ENCODE assay signal across 8 cellular contexts in the genomic region with DNA sequence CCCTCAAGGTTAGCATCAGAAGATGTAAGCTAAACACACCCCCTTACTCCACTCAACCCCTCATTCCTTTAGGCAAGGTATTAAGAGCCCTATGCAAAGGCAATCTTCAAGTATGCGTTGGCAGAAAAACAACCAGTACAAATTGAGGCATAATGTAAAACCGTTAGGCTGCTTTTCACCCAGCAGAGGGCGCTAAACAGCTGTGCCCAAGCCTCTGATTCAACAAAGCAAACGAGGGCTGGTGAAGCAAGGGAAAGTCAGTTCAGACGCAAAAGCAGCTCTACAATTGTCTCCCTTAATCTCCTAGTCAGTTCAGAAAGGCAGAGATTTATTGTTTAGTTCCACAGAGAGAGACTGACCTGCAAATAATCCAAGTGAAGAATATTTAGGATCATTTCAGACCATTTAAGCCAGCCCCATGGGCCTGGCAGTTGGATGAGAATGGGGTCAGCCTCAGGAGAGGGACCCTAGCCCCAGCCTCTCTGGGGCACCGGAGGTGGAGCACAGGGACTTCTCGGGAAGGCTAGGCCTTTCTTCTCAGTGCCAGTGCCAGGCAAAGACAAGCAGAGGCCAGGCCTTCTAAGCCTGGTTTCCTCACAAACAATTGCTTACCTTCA. TPM values are rescaled to one million over a fixed set of nuclear protein-coding genes. Genes with fewer than 3 reads are reported as not detected.
A peak's percentile ranks its signal among the peaks of the same experiment; 100 is the strongest.
DNase-seq lines count a peak whose midpoint lies in the region; ATAC-seq and TF ChIP-seq lines count a peak whose summit lies in the region.

No MANE protein-coding gene starts in this region.

- no peaks in the 10 kb centered on the region for H3K9me2 ChIP-seq in Karpas-422 (replicated peaks; ENCODE audit: insufficient read depth, low read length)
- no peaks in the 10 kb centered on the region for H3K9me2 ChIP-seq in PC-9 (ENCODE audit: insufficient read depth)

- peak overlapping the region; percentile 53 for H3K9ac ChIP-seq in Karpas-422 (ENCODE audit: low read length)

- H3K9me3 ChIP-seq in Karpas-422 (ENCODE audit: low read length): no peaks in the 10 kb centered on the region
- no peaks in the 10 kb centered on the region for H3K9me3 ChIP-seq in PC-9 (ENCODE audit: insufficient read depth, low read depth)
- H3K9me3 ChIP-seq in esophagus squamous epithelium: no peaks in the 10 kb centered on the region

- H3K27me3 Mint-ChIP-seq in activated T-cell treated with anti-CD3 and anti-CD28 coated beads, Interleukin-2, amount 50 U/mL, for 24 hours: no peaks in the 10 kb centered on the region
- H3K27me3 Mint-ChIP-seq in natural killer cell (ENCODE audit: low read depth in 2 of 2): no peaks in the 10 kb centered on the region
- H3K27me3 Mint-ChIP-seq in stimulated activated naive CD8-positive, alpha-beta T cell treated with anti-CD3 and anti-CD28 coated beads, Interleukin-15, amount 100 ng/mL, for 72 hours: no peaks in the 10 kb centered on the region

- BruUV-seq in PC-9 (replicated peaks; lab: Mats Ljungman, UMichigan): no TSS peak

- CTCF ChIA-PET in PC-9 (lab: Charles Lee): interaction anchor here (0.6 to 1.5 kb wide), 7 partner anchors 20 to 1285 kb away, joined by 3 to 21 read pairs (median 7); no protein-coding TSS in a partner anchor

- intact Hi-C loops in PC-9 (cut with micrococcal nuclease; ENCODE audit: unreplicated experiment) (loop anchor here (1.0 to 2.0 kb wide), 3 partner anchors 113 to 445 kb away; a partner anchor contains a TSS), esophagus squamous epithelium (cut with DNase I) (no loop called here), natural killer cell (cut with micrococcal nuclease) (loop anchor here (1.0 kb wide), 3 partner anchors 62 to 331 kb away; a partner anchor contains a TSS)

- 0 to 7% methylated on average over 5 to 6 of the region's 7 CpGs for WGBS in esophagus squamous epithelium, 2 donors

- H4K20me1 ChIP-seq in Karpas-422 (ENCODE audit: insufficient read depth, low read depth, low read length) (no peaks in the 10 kb centered on the region), PC-9 (ENCODE audit: insufficient read depth) (peaks cover 16% of the 10 kb centered on the region; the same call in 1 of the 2 replicates)

- H3K4me2 ChIP-seq in Karpas-422 (ENCODE audit: low read depth, low read length, poor library complexity, severe bottlenecking) (peak overlapping the region; percentile 45), PC-9 (peak overlapping the region; percentile 27)

- no peaks in the 10 kb centered on the region for H3K9me3 Mint-ChIP-seq in activated T-cell treated with anti-CD3 and anti-CD28 coated beads, Interleukin-2, amount 50 U/mL, for 24 hours
- no peaks in the 10 kb centered on the region for H3K9me3 Mint-ChIP-seq in natural killer cell
- H3K9me3 Mint-ChIP-seq in stimulated activated naive CD8-positive, alpha-beta T cell treated with anti-CD3 and anti-CD28 coated beads, Interleukin-15, amount 100 ng/mL, for 72 hours: no peaks in the 10 kb centered on the region

- POLR2A ChIA-PET in PC-9 (lab: Charles Lee; ENCODE audit: unreplicated experiment): interaction anchor here (0.6 kb wide), 1 partner anchor 24 kb away, joined by 5 read pairs; a partner anchor contains a TSS

- TF ChIP-seq CTCF in GM12864 (IDR thresholded peaks at IDR 0.05; ENCODE audit: low read depth, low read length, missing control alignments) (peak; percentile 95), PC-9 (conservative IDR thresholded peaks at IDR 0.05) (peak; percentile 98), esophagus squamous epithelium (IDR thresholded peaks at IDR 0.05) (peak; percentile 83 to 95 (median 92)), natural killer cell (IDR thresholded peaks at IDR 0.05) (peak; percentile 92)

- H3K27ac ChIP-seq in Karpas-422 (ENCODE audit: low read length) (peak overlapping the region; percentile 38; the same call in 1 of the 2 replicates), PC-9 (no peak overlapping the region), esophagus squamous epithelium (peak overlapping the region in 3 of 4 donors; percentile 51 to 74 (median 69))

- H3K4me3 ChIP-seq in GM12864 (ENCODE audit: low read depth, low read length): no peak overlapping the region
- peak overlapping the region; percentile 15; the same call in 1 of the 2 replicates for H3K4me3 ChIP-seq in Karpas-422 (ENCODE audit: low read length)
- H3K4me3 ChIP-seq in PC-9: no peak overlapping the region
- H3K4me3 ChIP-seq in esophagus squamous epithelium: no peak overlapping the region

- no peaks in the 10 kb centered on the region for H3K36me3 ChIP-seq in Karpas-422 (ENCODE audit: insufficient read depth, low read length)
- no peaks in the 10 kb centered on the region for H3K36me3 ChIP-seq in PC-9 (ENCODE audit: low read depth)
- no peaks in the 10 kb centered on the region for H3K36me3 ChIP-seq in esophagus squamous epithelium

- peak; percentile 84 to 90 (median 87) for ATAC-seq in natural killer cell
- peak; percentile 77 for ATAC-seq in stimulated activated naive CD8-positive, alpha-beta T cell treated with anti-CD3 and anti-CD28 coated beads, Interleukin-15, amount 100 ng/mL, for 72 hours

- H3K4me1 ChIP-seq in Karpas-422 (ENCODE audit: low read length): peaks cover 29% of the 10 kb centered on the region
- peaks cover 28% of the 10 kb centered on the region for H3K4me1 ChIP-seq in PC-9 (replicated peaks; ENCODE audit: insufficient read depth)
- peaks cover 10 to 70% (median 28%) of the 10 kb centered on the region in 3 donors for H3K4me1 ChIP-seq in esophagus squamous epithelium

- H2AFZ ChIP-seq in Karpas-422 (ENCODE audit: low read length) (no peak overlapping the region), PC-9 (no peak overlapping the region)

- TF ChIP-seq POLR2A in esophagus squamous epithelium (IDR thresholded peaks at IDR 0.05): no peak

- no peak overlapping the region for H3K4me3 Mint-ChIP-seq in activated T-cell treated with anti-CD3 and anti-CD28 coated beads, Interleukin-2, amount 50 U/mL, for 24 hours
- no peak overlapping the region for H3K4me3 Mint-ChIP-seq in natural killer cell
- peak overlapping the region in 1 of 2 donors; percentile 63 for H3K4me3 Mint-ChIP-seq in stimulated activated naive CD8-positive, alpha-beta T cell treated with anti-CD3 and anti-CD28 coated beads, Interleukin-15, amount 100 ng/mL, for 72 hours

- no peaks in the 10 kb centered on the region for H3K27me3 ChIP-seq in Karpas-422 (ENCODE audit: low read length)
- no peaks in the 10 kb centered on the region for H3K27me3 ChIP-seq in PC-9 (ENCODE audit: insufficient read depth, low read depth)
- H3K27me3 ChIP-seq in esophagus squamous epithelium: no peaks in the 10 kb centered on the region

- peak overlapping the region; percentile 79 for H3K27ac Mint-ChIP-seq in activated T-cell treated with anti-CD3 and anti-CD28 coated beads, Interleukin-2, amount 50 U/mL, for 24 hours
- H3K27ac Mint-ChIP-seq in natural killer cell: peak overlapping the region; percentile 34 to 85
- H3K27ac Mint-ChIP-seq in stimulated activated naive CD8-positive, alpha-beta T cell treated with anti-CD3 and anti-CD28 coated beads, Interleukin-15, amount 100 ng/mL, for 72 hours: peak overlapping the region; percentile 54 to 89

- peaks cover 100% of the 10 kb centered on the region for H3K79me2 ChIP-seq in Karpas-422 (ENCODE audit: low read length)
- H3K79me2 ChIP-seq in PC-9 (ENCODE audit: low read depth): peaks cover 53% of the 10 kb centered on the region

- H3K36me3 Mint-ChIP-seq in activated T-cell treated with anti-CD3 and anti-CD28 coated beads, Interleukin-2, amount 50 U/mL, for 24 hours (ENCODE audit: low read depth): no peaks in the 10 kb centered on the region
- H3K36me3 Mint-ChIP-seq in natural killer cell: no peaks in the 10 kb centered on the region

- H3F3A ChIP-seq in PC-9 (ENCODE audit: insufficient read depth, low read depth): 0 out of 2 replicates have a peak, but pooled peaks cover 8% of the 10 kb centered on the region

- H3K4me1 Mint-ChIP-seq in activated T-cell treated with anti-CD3 and anti-CD28 coated beads, Interleukin-2, amount 50 U/mL, for 24 hours (ENCODE audit: low read depth): peaks cover 74% of the 10 kb centered on the region
- peaks cover 88% of the 10 kb centered on the region in 2 donors for H3K4me1 Mint-ChIP-seq in natural killer cell
- H3K4me1 Mint-ChIP-seq in stimulated activated naive CD8-positive, alpha-beta T cell treated with anti-CD3 and anti-CD28 coated beads, Interleukin-15, amount 100 ng/mL, for 72 hours: peaks cover 78% of the 10 kb centered on the region

- peak; percentile 43 for DNase-seq in GM12864 (ENCODE audit: low read depth)
- DNase-seq in Karpas-422: peak; percentile 95
- peak; percentile 57 to 60 for DNase-seq in PC-9
- peak; percentile 71 for DNase-seq in activated T-cell treated with anti-CD3 and anti-CD28 coated beads, Interleukin-2, amount 50 U/mL, for 24 hours
- DNase-seq in esophagus squamous epithelium (lab: John Stamatoyannopoulos, UW): no peak
- peak; percentile 50 for DNase-seq in natural killer cell
- peak; percentile 65 to 69 for DNase-seq in stimulated activated naive CD8-positive, alpha-beta T cell treated with anti-CD3 and anti-CD28 coated beads, Interleukin-15, amount 100 ng/mL, for 72 hours
- DNase-seq in cortex of kidney (lab: John Stamatoyannopoulos, UW): no peak

RNA-seq across cellular contexts. Expression of a gene that starts 23.5 kb away (rescaled TPM):
- 39.8 and 45.5 TPM in 2 replicates for total RNA-seq in Karpas-422 (2014; rRNA removed; shearing (Covaris generic); ENCODE audit: low replicate concordance)
- total RNA-seq in PC-9 (2021): 26.2 and 29.1 TPM in 2 replicates
- 10 to 100 TPM; 12.4 to 34.7 (median 20.9) TPM for total RNA-seq in esophagus squamous epithelium
- 100 to 1,000 TPM in 1 of 3 donors, 10 to 100 TPM in 2; 92.0 to 112 (median 99.2) TPM for total RNA-seq in natural killer cell

Comparison
In these comparisons a context has a peak if more than half of its experiments do, and no peak if none do; other contexts are left out.
1. DNase-seq: peak in GM12864 (single experiment), Karpas-422 (single experiment), PC-9 (2 of 2), activated T-cell treated with anti-CD3 and anti-CD28 coated beads, Interleukin-2, amount 50 U/mL, for 24 hours (single experiment), natural killer cell (single experiment) and stimulated activated naive CD8-positive, alpha-beta T cell treated with anti-CD3 and anti-CD28 coated beads, Interleukin-15, amount 100 ng/mL, for 72 hours (2 of 2); none in esophagus squamous epithelium (single experiment) and cortex of kidney (single experiment).
2. Peak in every context shown above with its lines, with median percentiles within 50 percentile points of each other: CTCF ChIP-seq and H3K27ac Mint-ChIP-seq.